Comparison of ENCODE assay signal across 8 cellular contexts in genomic region chr1:89633745-89634625, GRCh38. TPM values are rescaled to one million over a fixed set of nuclear protein-coding genes. Genes with fewer than 3 reads are reported as not detected.
DNase-seq lines count a peak whose midpoint lies in the region; ATAC-seq and TF ChIP-seq lines count a peak whose summit lies in the region.

No MANE protein-coding gene starts in this region.

- H3K9me3 ChIP-seq in SJCRH30 (replicated peaks) (no peaks in the 10 kb centered on the region), colonic mucosa (no peaks in the 10 kb centered on the region)

- H3K27me3 ChIP-seq in SJCRH30 (peaks cover 5% of the 10 kb centered on the region), colonic mucosa (no peaks in the 10 kb centered on the region)

- H3K4me3 ChIP-seq in SJCRH30 (peak overlapping the region; percentile 91), colonic mucosa (peak overlapping the region; percentile 64)

- no peaks in the 10 kb centered on the region for H3K36me3 ChIP-seq in SJCRH30
- H3K36me3 ChIP-seq in colonic mucosa: no peaks in the 10 kb centered on the region

- H3K4me1 ChIP-seq in SJCRH30 (0 out of 2 replicates have a peak, but pooled peaks cover 6% of the 10 kb centered on the region), colonic mucosa (no peaks in the 10 kb centered on the region)

- ATAC-seq in HG02852 (IDR thresholded peaks at IDR 0.05; ENCODE audit: unreplicated experiment) (peak; percentile 18), HG02970 (IDR thresholded peaks at IDR 0.05; ENCODE audit: low FRiP score, unreplicated experiment) (no peak)

- intact Hi-C loops in colonic mucosa (cut with DNase I): loop anchor here (5.0 kb wide), 1 partner anchor 128 kb away; no protein-coding TSS in a partner anchor

- no peak for TF ChIP-seq CTCF in colonic mucosa (IDR thresholded peaks at IDR 0.05)

- peak; percentile 62 for DNase-seq in ELR (ENCODE audit: low read depth)
- peak in 1 of 2 experiments; percentile 26 for DNase-seq in SJCRH30
- peak; percentile 26 for DNase-seq in colonic mucosa
- peak; percentile 43 for DNase-seq in medulla oblongata (ENCODE audit: extremely low spot score)
- peak; percentile 62 for DNase-seq in superior temporal gyrus (ENCODE audit: extremely low spot score)
- DNase-seq in NCI-H2081 treated with DMSO at 0.1 percent for 48 hours (lab: John Stamatoyannopoulos, UW): no peak

- peak overlapping the region; percentile 64 to 91 for H3K9ac ChIP-seq in colonic mucosa (ENCODE audit: low read depth in 2 of 2, low read length in 2 of 2)

- H3K27ac ChIP-seq in SJCRH30: no peak overlapping the region; the same call in 1 of the 2 replicates
- peak overlapping the region; percentile 63 for H3K27ac ChIP-seq in colonic mucosa

RNA-seq across cellular contexts. Expression of gene LRRC8C, which starts 1.1 kb away (rescaled TPM):
- total RNA-seq in SJCRH30 (2014; rRNA removed; shearing (Covaris generic)): 3.4 and 3.6 TPM in 2 replicates
- total RNA-seq in colonic mucosa: 1 to 10 TPM; 1.2 to 3.3 TPM
